8 cellular contexts compared by ENCODE assay signal in genomic region chr6:17601389-17601703, GRCh38. TPM values are rescaled to one million over a fixed set of nuclear protein-coding genes. Genes with fewer than 3 reads are reported as not detected.
DNase-seq lines count a peak whose midpoint lies in the region; ATAC-seq, FAIRE-seq and TF ChIP-seq lines count a peak whose summit lies in the region.

No MANE protein-coding gene starts in this region.

- POLR2A ChIA-PET in activated CD4-positive, alpha-beta T cell treated with anti-CD3 and anti-CD28 coated beads for 36 hours (lab: Charles Lee): no interaction called here

- peak overlapping the region; percentile 75 for H3K4me3 Mint-ChIP-seq in activated CD4-positive, alpha-beta T cell treated with anti-CD3 and anti-CD28 coated beads for 36 hours
- peak overlapping the region; percentile 87 for H3K4me3 Mint-ChIP-seq in activated naive CD8-positive, alpha-beta T cell

- no peaks in the 10 kb centered on the region for H3K36me3 Mint-ChIP-seq in activated CD4-positive, alpha-beta T cell treated with anti-CD3 and anti-CD28 coated beads for 36 hours (ENCODE audit: low read depth)
- peaks cover 3% of the 10 kb centered on the region for H3K36me3 Mint-ChIP-seq in activated naive CD8-positive, alpha-beta T cell

- no peak for DNase-seq in activated CD4-positive, alpha-beta T cell treated with anti-CD3 and anti-CD28 coated beads for 36 hours
- no peak for DNase-seq in activated CD4-positive, alpha-beta T cell treated with anti-CD3 and anti-CD28 coated beads for 1 hour
- DNase-seq in kidney: no peak
- no peak for DNase-seq in substantia nigra (lab: John Stamatoyannopoulos, UW)
- DNase-seq in activated gamma-delta T cell (lab: John Stamatoyannopoulos, UW): no peak
- no peak for DNase-seq in RPMI8226
- DNase-seq in urothelium cell line (ENCODE audit: low spot score): no peak

- no peaks in the 10 kb centered on the region for H3K9me3 Mint-ChIP-seq in activated CD4-positive, alpha-beta T cell treated with anti-CD3 and anti-CD28 coated beads for 36 hours (ENCODE audit: low read depth)
- H3K9me3 Mint-ChIP-seq in activated naive CD8-positive, alpha-beta T cell (ENCODE audit: low read depth): no peaks in the 10 kb centered on the region

- TF ChIP-seq CTCF in kidney (IDR thresholded peaks at IDR 0.05; ENCODE audit: borderline replicate concordance, extremely low read depth, insufficient read depth): no peak

- H3K4me1 Mint-ChIP-seq in activated CD4-positive, alpha-beta T cell treated with anti-CD3 and anti-CD28 coated beads for 36 hours: peaks cover 41% of the 10 kb centered on the region
- H3K4me1 Mint-ChIP-seq in activated naive CD8-positive, alpha-beta T cell (ENCODE audit: low read depth): peaks cover 39% of the 10 kb centered on the region

- H3K27me3 Mint-ChIP-seq in activated CD4-positive, alpha-beta T cell treated with anti-CD3 and anti-CD28 coated beads for 36 hours: no peaks in the 10 kb centered on the region
- H3K27me3 Mint-ChIP-seq in activated naive CD8-positive, alpha-beta T cell: no peaks in the 10 kb centered on the region

- intact Hi-C loops in activated CD4-positive, alpha-beta T cell treated with anti-CD3 and anti-CD28 coated beads for 36 hours (cut with DNase I, micrococcal nuclease): loop anchor here (5.0 kb wide), 3 partner anchors 51 to 1279 kb away; no protein-coding TSS in a partner anchor
- intact Hi-C loops in kidney (cut with DNase I): no loop called here

- CTCF ChIA-PET in activated CD4-positive, alpha-beta T cell treated with anti-CD3 and anti-CD28 coated beads for 36 hours (lab: Charles Lee): no interaction called here

- H3K36me3 ChIP-seq in kidney (ENCODE audit: control insufficient read depth in 1 of 2, insufficient read depth in 2 of 2, low read length in 2 of 2): peaks cover 0 to 5% of the 10 kb centered on the region in 2 donors

- peak overlapping the region; percentile 85 to 89 for H3K9ac ChIP-seq in kidney (ENCODE audit: low read length in 2 of 2)

- no peaks in the 10 kb centered on the region for H3K4me1 ChIP-seq in kidney (ENCODE audit: control insufficient read depth in 1 of 2, insufficient read depth in 1 of 2, low read depth in 1 of 2, low read length in 2 of 2)

- FAIRE-seq in kidney (lab: Jason Lieb, UNC) (no peak), urothelium cell line (lab: Jason Lieb, UNC) (no peak)

- H3K9me3 ChIP-seq in kidney (ENCODE audit: control insufficient read depth in 1 of 2, low read length in 2 of 2): no peaks in the 10 kb centered on the region

- H3K27ac ChIP-seq in kidney (ENCODE audit: low read depth in 2 of 2, low read length in 2 of 2) (peak overlapping the region in 1 of 2 donors; percentile 84), substantia nigra (ENCODE audit: low read depth, low read length, poor library complexity, severe bottlenecking) (peak overlapping the region; percentile 92)

- ATAC-seq in activated CD4-positive, alpha-beta T cell treated with anti-CD3 and anti-CD28 coated beads for 36 hours: no peak

- H3K4me3 ChIP-seq in kidney (ENCODE audit: low read length in 2 of 2): peak overlapping the region; percentile 75 to 94

- peak overlapping the region; percentile 66 for H3K27ac Mint-ChIP-seq in activated CD4-positive, alpha-beta T cell treated with anti-CD3 and anti-CD28 coated beads for 36 hours
- H3K27ac Mint-ChIP-seq in activated naive CD8-positive, alpha-beta T cell: peak overlapping the region; percentile 85

RNA-seq across cellular contexts. Expression of gene FAM8A1, which starts 1.2 kb away (rescaled TPM):
- total RNA-seq in activated CD4-positive, alpha-beta T cell treated with anti-CD3 and anti-CD28 coated beads for 36 hours: 1 to 10 TPM; 3.3 to 4.1 TPM
- 20.7 TPM for total RNA-seq in kidney
- 16.9 TPM for polyA plus RNA-seq in kidney (ENCODE audit: insufficient read depth, low read depth, low replicate concordance)
